In genomic region chr16:74698220-74698619, GRCh38 we compare ENCODE assay signal across 2 cellular contexts.
TF ChIP-seq lines count a peak whose summit lies in the region.

No MANE protein-coding gene starts in this region.

TF ChIP-seq in GM12878, 131 proteins besides CTCF, POLR2A, EP300 and RAD21:
- peak; percentile 73 for TF ChIP-seq SPI1 (IDR thresholded peaks at IDR 0.05; ENCODE audit: borderline replicate concordance, insufficient read depth, low read depth, low read length)
- TF ChIP-seq CBFB (IDR thresholded peaks at IDR 0.05; ENCODE audit: low read depth) = no peak
- 0 out of 2 replicates have a peak, but pooled peaks have one; percentile 42 for TF ChIP-seq IRF4 (IDR thresholded peaks at IDR 0.05; ENCODE audit: low read depth, low read length)
- TF ChIP-seq, protein P1, sequence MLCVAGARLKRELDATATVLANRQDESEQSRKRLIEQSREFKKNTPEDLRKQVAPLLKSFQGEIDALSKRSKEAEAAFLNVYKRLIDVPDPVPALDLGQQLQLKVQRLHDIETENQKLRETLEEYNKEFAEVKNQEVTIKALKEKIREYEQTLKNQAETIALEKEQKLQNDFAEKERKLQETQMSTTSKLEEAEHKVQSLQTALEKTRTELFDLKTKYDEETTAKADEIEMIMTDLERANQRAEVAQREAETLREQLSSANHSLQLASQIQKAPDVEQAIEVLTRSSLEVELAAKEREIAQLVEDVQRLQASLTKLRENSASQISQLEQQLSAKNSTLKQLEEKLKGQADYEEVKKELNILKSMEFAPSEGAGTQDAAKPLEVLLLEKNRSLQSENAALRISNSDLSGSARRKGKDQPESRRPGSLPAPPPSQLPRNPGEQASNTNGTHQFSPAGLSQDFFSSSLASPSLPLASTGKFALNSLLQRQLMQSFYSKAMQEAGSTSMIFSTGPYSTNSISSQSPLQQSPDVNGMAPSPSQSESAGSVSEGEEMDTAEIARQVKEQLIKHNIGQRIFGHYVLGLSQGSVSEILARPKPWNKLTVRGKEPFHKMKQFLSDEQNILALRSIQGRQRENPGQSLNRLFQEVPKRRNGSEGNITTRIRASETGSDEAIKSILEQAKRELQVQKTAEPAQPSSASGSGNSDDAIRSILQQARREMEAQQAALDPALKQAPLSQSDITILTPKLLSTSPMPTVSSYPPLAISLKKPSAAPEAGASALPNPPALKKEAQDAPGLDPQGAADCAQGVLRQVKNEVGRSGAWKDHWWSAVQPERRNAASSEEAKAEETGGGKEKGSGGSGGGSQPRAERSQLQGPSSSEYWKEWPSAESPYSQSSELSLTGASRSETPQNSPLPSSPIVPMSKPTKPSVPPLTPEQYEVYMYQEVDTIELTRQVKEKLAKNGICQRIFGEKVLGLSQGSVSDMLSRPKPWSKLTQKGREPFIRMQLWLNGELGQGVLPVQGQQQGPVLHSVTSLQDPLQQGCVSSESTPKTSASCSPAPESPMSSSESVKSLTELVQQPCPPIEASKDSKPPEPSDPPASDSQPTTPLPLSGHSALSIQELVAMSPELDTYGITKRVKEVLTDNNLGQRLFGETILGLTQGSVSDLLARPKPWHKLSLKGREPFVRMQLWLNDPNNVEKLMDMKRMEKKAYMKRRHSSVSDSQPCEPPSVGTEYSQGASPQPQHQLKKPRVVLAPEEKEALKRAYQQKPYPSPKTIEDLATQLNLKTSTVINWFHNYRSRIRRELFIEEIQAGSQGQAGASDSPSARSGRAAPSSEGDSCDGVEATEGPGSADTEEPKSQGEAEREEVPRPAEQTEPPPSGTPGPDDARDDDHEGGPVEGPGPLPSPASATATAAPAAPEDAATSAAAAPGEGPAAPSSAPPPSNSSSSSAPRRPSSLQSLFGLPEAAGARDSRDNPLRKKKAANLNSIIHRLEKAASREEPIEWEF (IDR thresholded peaks at IDR 0.05; ENCODE audit: insufficient replicate concordance, low read depth, low read length) = peak; percentile 69
- no peak for TF ChIP-seq TBL1XR1 (IDR thresholded peaks at IDR 0.05; ENCODE audit: low read depth, low read length)
- no peak for TF ChIP-seq IKZF1 (conservative IDR thresholded peaks at IDR 0.05)
TF ChIP-seq in GM12878: peak in this region for 3.

TF ChIP-seq in GM23338, 12 proteins besides CTCF, POLR2A, EP300 and RAD21:
- TF ChIP-seq ZNF114 (CRISPR knock-in tag; IDR thresholded peaks at IDR 0.05) = no peak
- no peak for TF ChIP-seq ZNF331 (CRISPR knock-in tag; IDR thresholded peaks at IDR 0.05; ENCODE audit: low read depth)
- no peak for TF ChIP-seq CREB1 (CRISPR knock-in tag; IDR thresholded peaks at IDR 0.05; ENCODE audit: low read depth)
- no peak for TF ChIP-seq POLR2AphosphoS5 (IDR thresholded peaks at IDR 0.05; ENCODE audit: low read depth)
- TF ChIP-seq, protein P2, sequence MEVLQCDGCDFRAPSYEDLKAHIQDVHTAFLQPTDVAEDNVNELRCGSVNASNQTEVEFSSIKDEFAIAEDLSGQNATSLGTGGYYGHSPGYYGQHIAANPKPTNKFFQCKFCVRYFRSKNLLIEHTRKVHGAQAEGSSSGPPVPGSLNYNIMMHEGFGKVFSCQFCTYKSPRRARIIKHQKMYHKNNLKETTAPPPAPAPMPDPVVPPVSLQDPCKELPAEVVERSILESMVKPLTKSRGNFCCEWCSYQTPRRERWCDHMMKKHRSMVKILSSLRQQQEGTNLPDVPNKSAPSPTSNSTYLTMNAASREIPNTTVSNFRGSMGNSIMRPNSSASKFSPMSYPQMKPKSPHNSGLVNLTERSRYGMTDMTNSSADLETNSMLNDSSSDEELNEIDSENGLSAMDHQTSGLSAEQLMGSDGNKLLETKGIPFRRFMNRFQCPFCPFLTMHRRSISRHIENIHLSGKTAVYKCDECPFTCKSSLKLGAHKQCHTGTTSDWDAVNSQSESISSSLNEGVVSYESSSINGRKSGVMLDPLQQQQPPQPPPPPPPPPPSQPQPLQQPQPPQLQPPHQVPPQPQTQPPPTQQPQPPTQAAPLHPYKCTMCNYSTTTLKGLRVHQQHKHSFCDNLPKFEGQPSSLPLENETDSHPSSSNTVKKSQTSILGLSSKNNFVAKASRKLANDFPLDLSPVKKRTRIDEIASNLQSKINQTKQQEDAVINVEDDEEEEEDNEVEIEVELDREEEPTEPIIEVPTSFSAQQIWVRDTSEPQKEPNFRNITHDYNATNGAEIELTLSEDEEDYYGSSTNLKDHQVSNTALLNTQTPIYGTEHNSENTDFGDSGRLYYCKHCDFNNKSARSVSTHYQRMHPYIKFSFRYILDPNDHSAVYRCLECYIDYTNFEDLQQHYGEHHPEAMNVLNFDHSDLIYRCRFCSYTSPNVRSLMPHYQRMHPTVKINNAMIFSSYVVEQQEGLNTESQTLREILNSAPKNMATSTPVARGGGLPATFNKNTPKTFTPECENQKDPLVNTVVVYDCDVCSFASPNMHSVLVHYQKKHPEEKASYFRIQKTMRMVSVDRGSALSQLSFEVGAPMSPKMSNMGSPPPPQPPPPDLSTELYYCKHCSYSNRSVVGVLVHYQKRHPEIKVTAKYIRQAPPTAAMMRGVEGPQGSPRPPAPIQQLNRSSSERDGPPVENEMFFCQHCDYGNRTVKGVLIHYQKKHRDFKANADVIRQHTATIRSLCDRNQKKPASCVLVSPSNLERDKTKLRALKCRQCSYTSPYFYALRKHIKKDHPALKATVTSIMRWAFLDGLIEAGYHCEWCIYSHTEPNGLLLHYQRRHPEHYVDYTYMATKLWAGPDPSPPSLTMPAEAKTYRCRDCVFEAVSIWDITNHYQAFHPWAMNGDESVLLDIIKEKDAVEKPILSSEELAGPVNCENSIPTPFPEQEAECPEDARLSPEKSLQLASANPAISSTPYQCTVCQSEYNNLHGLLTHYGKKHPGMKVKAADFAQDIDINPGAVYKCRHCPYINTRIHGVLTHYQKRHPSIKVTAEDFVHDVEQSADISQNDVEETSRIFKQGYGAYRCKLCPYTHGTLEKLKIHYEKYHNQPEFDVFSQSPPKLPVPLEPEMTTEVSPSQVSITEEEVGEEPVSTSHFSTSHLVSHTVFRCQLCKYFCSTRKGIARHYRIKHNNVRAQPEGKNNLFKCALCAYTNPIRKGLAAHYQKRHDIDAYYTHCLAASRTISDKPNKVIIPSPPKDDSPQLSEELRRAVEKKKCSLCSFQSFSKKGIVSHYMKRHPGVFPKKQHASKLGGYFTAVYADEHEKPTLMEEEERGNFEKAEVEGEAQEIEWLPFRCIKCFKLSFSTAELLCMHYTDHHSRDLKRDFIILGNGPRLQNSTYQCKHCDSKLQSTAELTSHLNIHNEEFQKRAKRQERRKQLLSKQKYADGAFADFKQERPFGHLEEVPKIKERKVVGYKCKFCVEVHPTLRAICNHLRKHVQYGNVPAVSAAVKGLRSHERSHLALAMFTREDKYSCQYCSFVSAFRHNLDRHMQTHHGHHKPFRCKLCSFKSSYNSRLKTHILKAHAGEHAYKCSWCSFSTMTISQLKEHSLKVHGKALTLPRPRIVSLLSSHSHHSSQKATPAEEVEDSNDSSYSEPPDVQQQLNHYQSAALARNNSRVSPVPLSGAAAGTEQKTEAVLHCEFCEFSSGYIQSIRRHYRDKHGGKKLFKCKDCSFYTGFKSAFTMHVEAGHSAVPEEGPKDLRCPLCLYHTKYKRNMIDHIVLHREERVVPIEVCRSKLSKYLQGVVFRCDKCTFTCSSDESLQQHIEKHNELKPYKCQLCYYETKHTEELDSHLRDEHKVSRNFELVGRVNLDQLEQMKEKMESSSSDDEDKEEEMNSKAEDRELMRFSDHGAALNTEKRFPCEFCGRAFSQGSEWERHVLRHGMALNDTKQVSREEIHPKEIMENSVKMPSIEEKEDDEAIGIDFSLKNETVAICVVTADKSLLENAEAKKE (CRISPR knock-in tag; IDR thresholded peaks at IDR 0.05) = no peak
- TF ChIP-seq EZH2 (IDR thresholded peaks at IDR 0.05; ENCODE audit: low read depth, unreplicated experiment) = no peak
- TF ChIP-seq STAT1 (IDR thresholded peaks at IDR 0.05; ENCODE audit: unreplicated experiment) = no peak
- no peak for TF ChIP-seq NANOG (IDR thresholded peaks at IDR 0.05; ENCODE audit: borderline replicate concordance)
- TF ChIP-seq EZH2phosphoT487 (IDR thresholded peaks at IDR 0.05; ENCODE audit: unreplicated experiment) = no peak
- TF ChIP-seq REST (IDR thresholded peaks at IDR 0.05; ENCODE audit: unreplicated experiment) = no peak
- TF ChIP-seq, protein P3, sequence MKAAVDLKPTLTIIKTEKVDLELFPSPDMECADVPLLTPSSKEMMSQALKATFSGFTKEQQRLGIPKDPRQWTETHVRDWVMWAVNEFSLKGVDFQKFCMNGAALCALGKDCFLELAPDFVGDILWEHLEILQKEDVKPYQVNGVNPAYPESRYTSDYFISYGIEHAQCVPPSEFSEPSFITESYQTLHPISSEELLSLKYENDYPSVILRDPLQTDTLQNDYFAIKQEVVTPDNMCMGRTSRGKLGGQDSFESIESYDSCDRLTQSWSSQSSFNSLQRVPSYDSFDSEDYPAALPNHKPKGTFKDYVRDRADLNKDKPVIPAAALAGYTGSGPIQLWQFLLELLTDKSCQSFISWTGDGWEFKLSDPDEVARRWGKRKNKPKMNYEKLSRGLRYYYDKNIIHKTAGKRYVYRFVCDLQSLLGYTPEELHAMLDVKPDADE (IDR thresholded peaks at IDR 0.05) = no peak
- TF ChIP-seq JUNB (IDR thresholded peaks at IDR 0.05; ENCODE audit: unreplicated experiment) = no peak
